In genomic region chr10:46623899-46624654, GRCh38 we compare ENCODE assay signal across 3 cellular contexts. TPM values are rescaled to one million over a fixed set of nuclear protein-coding genes. Genes with fewer than 3 reads are reported as not detected.
"Had no signal": no experiment of that assay in that cellular context is flagged by ENCODE, and none has a peak within 500 bp of the region (broad histone marks: within the 10 kb centered on the region; RNA-seq: fewer than 3 reads in every experiment).

No MANE protein-coding gene starts in this region.

RNA-seq across cellular contexts. Expression of gene SYT15, which starts 45.1 kb away (rescaled TPM):
- total RNA-seq: PC-3, SJCRH30, SK-MEL-5 had no signal
